Comparison of ENCODE assay signal across 1 cellular context in genomic region chr11:81892770-81893635, GRCh38.
TF ChIP-seq lines count a peak whose summit lies in the region.

No MANE protein-coding gene starts in this region.

TF ChIP-seq in IMR-90, 13 proteins besides CTCF, POLR2A, EP300 and RAD21 (continued from another document):
- TF ChIP-seq SMC3 (IDR thresholded peaks at IDR 0.05; ENCODE audit: low read depth, low read length) = no peak
- no peak for TF ChIP-seq CEBPB (IDR thresholded peaks at IDR 0.05; ENCODE audit: low read depth, low read length)
